In genomic region chr10:98391065-98391464, GRCh38 we compare ENCODE assay signal across 13 cellular contexts. TPM values are rescaled to one million over a fixed set of nuclear protein-coding genes. Genes with fewer than 3 reads are reported as not detected.
A peak's percentile ranks its signal among the peaks of the same experiment; 100 is the strongest.
DNase-seq lines count a peak whose midpoint lies in the region; ATAC-seq and TF ChIP-seq lines count a peak whose summit lies in the region.
"Had no signal": no experiment of that assay in that cellular context is flagged by ENCODE, and none has a peak within 500 bp of the region (broad histone marks: within the 10 kb centered on the region; RNA-seq: fewer than 3 reads in every experiment).

No MANE protein-coding gene starts in this region.

- no peak for DNase-seq in activated T-cell treated with anti-CD3 and anti-CD28 coated beads, Interleukin-2, amount 50 U/mL, for 24 hours
- DNase-seq in activated T-cell treated with anti-CD3 and anti-CD28 coated beads for 4 hours (no peak), SKM-1 treated with dmso at 0.1 percent for 144 hours (lab: John Stamatoyannopoulos, UW; ENCODE audit: unreplicated experiment) (peak; percentile 86), natural killer cell (no peak), amygdala (lab: John Stamatoyannopoulos, UW) (no peak), NCI-H524 treated with DMSO at 0.1 percent for 48 hours (lab: John Stamatoyannopoulos, UW) (no peak), islet precursor cell (no peak)
- DNase-seq: brain microvascular endothelial cell, MM.1S, NCI-H510A had no signal

- no peaks in the 10 kb centered on the region for H3K27me3 Mint-ChIP-seq in activated T-cell treated with anti-CD3 and anti-CD28 coated beads, Interleukin-2, amount 50 U/mL, for 24 hours
- H3K27me3 Mint-ChIP-seq in natural killer cell (ENCODE audit: low read depth in 2 of 2), result no peaks in the 10 kb centered on the region

- peak overlapping the region; percentile 11 for H3K27ac Mint-ChIP-seq in activated T-cell treated with anti-CD3 and anti-CD28 coated beads, Interleukin-2, amount 50 U/mL, for 24 hours
- peak overlapping the region; percentile 89 to 90 for H3K27ac Mint-ChIP-seq in natural killer cell

- TF ChIP-seq CTCF in natural killer cell (IDR thresholded peaks at IDR 0.05), result no peak

- H3K9me3 Mint-ChIP-seq in activated T-cell treated with anti-CD3 and anti-CD28 coated beads, Interleukin-2, amount 50 U/mL, for 24 hours, result no peaks in the 10 kb centered on the region
- H3K9me3 Mint-ChIP-seq in natural killer cell, result no peaks in the 10 kb centered on the region

- ATAC-seq in HG02885 (IDR thresholded peaks at IDR 0.05; ENCODE audit: poor library complexity, unreplicated experiment) (peak; percentile 82), natural killer cell (peak in 2 of 3 donors; percentile 45 to 60)
- ATAC-seq: HCT116, SK-N-SH treated with all-trans-retinoic acid at 6 μM for 48 hours had no signal

- no peak overlapping the region for H3K4me3 Mint-ChIP-seq in activated T-cell treated with anti-CD3 and anti-CD28 coated beads, Interleukin-2, amount 50 U/mL, for 24 hours
- H3K4me3 Mint-ChIP-seq in natural killer cell, result peak overlapping the region; percentile 86

- intact Hi-C loops in natural killer cell (cut with micrococcal nuclease), result no loop called here

- H3K36me3 Mint-ChIP-seq in activated T-cell treated with anti-CD3 and anti-CD28 coated beads, Interleukin-2, amount 50 U/mL, for 24 hours (ENCODE audit: low read depth), result no peaks in the 10 kb centered on the region
- no peaks in the 10 kb centered on the region for H3K36me3 Mint-ChIP-seq in natural killer cell

- peaks cover 22% of the 10 kb centered on the region for H3K4me1 Mint-ChIP-seq in activated T-cell treated with anti-CD3 and anti-CD28 coated beads, Interleukin-2, amount 50 U/mL, for 24 hours (ENCODE audit: low read depth)
- peaks cover 45 to 70% of the 10 kb centered on the region in 2 donors for H3K4me1 Mint-ChIP-seq in natural killer cell

RNA-seq across cellular contexts. Expression of gene PYROXD2, which starts 23.9 kb away (rescaled TPM):
- 10 to 100 TPM; 20.8 to 28.2 (median 28.0) TPM for total RNA-seq in natural killer cell

RNA-seq across cellular contexts. Expression of gene HPS1, which starts 55.7 kb away (rescaled TPM):
- total RNA-seq in natural killer cell, result 100 to 1,000 TPM in 2 of 3 donors, 10 to 100 TPM in 1; 92.4 to 103 (median 102) TPM
